12 cellular contexts compared by ENCODE assay signal in the genomic region with DNA sequence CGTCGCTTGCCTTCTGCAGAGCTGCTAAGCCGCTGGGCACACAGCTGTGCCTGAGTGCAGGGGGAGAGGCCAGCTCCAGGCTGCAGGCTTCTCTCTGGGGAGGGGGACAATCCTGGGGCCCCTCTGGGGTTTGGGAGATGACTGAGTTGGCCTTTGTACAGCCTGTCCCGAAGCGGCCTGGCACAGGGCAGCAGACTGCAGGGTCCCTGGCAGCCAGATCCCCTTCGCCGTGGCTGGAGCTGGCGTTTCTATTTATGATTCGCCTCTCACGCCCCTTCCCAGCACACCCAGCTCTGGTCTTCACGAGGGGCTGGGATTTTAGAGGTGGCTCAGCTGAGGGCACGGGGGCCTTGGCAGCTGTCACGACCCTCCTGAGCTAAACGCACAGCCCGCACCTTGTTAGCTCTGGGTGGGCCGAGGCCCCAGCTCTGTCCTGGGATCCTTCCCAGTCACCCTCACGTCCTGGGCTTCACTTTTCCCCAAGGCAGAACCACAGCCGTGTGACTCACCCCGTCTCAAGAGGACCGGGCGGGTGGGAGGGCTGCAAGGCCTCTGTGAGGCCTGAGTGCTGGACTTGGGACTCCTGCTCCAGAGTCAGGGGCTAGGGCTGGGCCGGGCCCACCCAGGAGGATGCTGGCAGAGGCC. TPM values are rescaled to one million over a fixed set of nuclear protein-coding genes. Genes with fewer than 3 reads are reported as not detected.
DNase-seq lines count a peak whose midpoint lies in the region; ATAC-seq and TF ChIP-seq lines count a peak whose summit lies in the region.
"Had no signal": no experiment of that assay in that cellular context is flagged by ENCODE, and none has a peak within 500 bp of the region (broad histone marks: within the 10 kb centered on the region; RNA-seq: fewer than 3 reads in every experiment).

No MANE protein-coding gene starts in this region.

- ATAC-seq in GM18907 (IDR thresholded peaks at IDR 0.05; ENCODE audit: unreplicated experiment) = no peak
- ATAC-seq in GM21390 (IDR thresholded peaks at IDR 0.05; ENCODE audit: unreplicated experiment) = no peak

- no peak overlapping the region for H2BK15ac ChIP-seq in mesendoderm (replicated peaks; ENCODE audit: low read depth)

- H3K27me3 ChIP-seq in mesendoderm (ENCODE audit: insufficient read depth, low read length, poor library complexity) = no peaks in the 10 kb centered on the region
- H3K27me3 ChIP-seq: ovary had no signal

- H4K8ac ChIP-seq in mesendoderm (ENCODE audit: low read depth, low read length) = no peak overlapping the region

- no peaks in the 10 kb centered on the region for H3K79me2 ChIP-seq in mesendoderm (ENCODE audit: control insufficient read depth, insufficient read depth, low read length)

- H3K27me3 Mint-ChIP-seq in osteocyte (ENCODE audit: unreplicated experiment) = no peaks in the 10 kb centered on the region

- H3K4me1 Mint-ChIP-seq in osteocyte (ENCODE audit: unreplicated experiment) = peaks cover 46% of the 10 kb centered on the region

- no peak overlapping the region for H3K23ac ChIP-seq in mesendoderm (ENCODE audit: low read length)

- no peak overlapping the region for H3K18ac ChIP-seq in mesendoderm (ENCODE audit: low read length)

- DNase-seq in AG20443 (ENCODE audit: low spot score) (peak; percentile 87), RPMI7951 (ENCODE audit: low read depth) (peak; percentile 88), fibroblast of mammary gland (ENCODE audit: low read depth) (peak; percentile 80), osteocyte (ENCODE audit: extremely low spot score, unreplicated experiment) (no peak), mesendoderm (no peak), 8988T (no peak)
- DNase-seq: activated CD8-positive, alpha-beta memory T cell treated with anti-CD3 and anti-CD28 coated beads, Interleukin-2, amount 50 U/mL, for 48 hours; erythroblast; NCI-H1694 treated with DMSO at 0.1 percent for 48 hours; ovary had no signal

- H3K4me3 ChIP-seq in fibroblast of mammary gland (ENCODE audit: control insufficient read depth, low read depth, low read length) = no peak overlapping the region
- H3K4me3 ChIP-seq in mesendoderm (ENCODE audit: low read length) = no peak overlapping the region
- H3K4me3 ChIP-seq: ovary had no signal

- no peak overlapping the region for H2BK120ac ChIP-seq in mesendoderm (ENCODE audit: low read depth, low read length)

- H3K4me3 Mint-ChIP-seq in osteocyte (ENCODE audit: unreplicated experiment) = no peak overlapping the region

- H3K36me3 Mint-ChIP-seq in osteocyte (ENCODE audit: unreplicated experiment) = peaks cover 2% of the 10 kb centered on the region

- no peaks in the 10 kb centered on the region for H3K36me3 ChIP-seq in mesendoderm (ENCODE audit: control insufficient read depth, insufficient read depth, low read length)
- H3K36me3 ChIP-seq: ovary had no signal

- no peak overlapping the region for H3K56ac ChIP-seq in mesendoderm (ENCODE audit: low read length)

- H2AK5ac ChIP-seq in mesendoderm (ENCODE audit: low read length) = no peak overlapping the region

- H4K5ac ChIP-seq in mesendoderm (ENCODE audit: low read length) = no peak overlapping the region

- no peak overlapping the region for H3K4me2 ChIP-seq in mesendoderm (ENCODE audit: low read length)

- TF ChIP-seq CTCF in fibroblast of mammary gland (conservative IDR thresholded peaks at IDR 0.05; ENCODE audit: control insufficient read depth, insufficient read depth, low read depth, low read length) = no peak
- TF ChIP-seq CTCF in osteocyte (IDR thresholded peaks at IDR 0.05) = no peak

- WGBS in mesendoderm (ENCODE audit: extremely low coverage, insufficient coverage, low lambda C conversion rate) = no CpG with 5 or more reads among the region's 22 CpGs

- H3K9ac ChIP-seq in mesendoderm (ENCODE audit: low read length) = no peak overlapping the region

- H3K79me1 ChIP-seq in mesendoderm (ENCODE audit: low read length) = peaks cover 2% of the 10 kb centered on the region

- H3K4me1 ChIP-seq in mesendoderm (ENCODE audit: control insufficient read depth, low read depth, low read length) = peaks cover 4% of the 10 kb centered on the region

- H3K4ac ChIP-seq in mesendoderm (ENCODE audit: low read depth, low read length) = no peak overlapping the region

- H3K27ac ChIP-seq in mesendoderm (ENCODE audit: low read depth, low read length) = no peak overlapping the region
- H3K27ac ChIP-seq: ovary had no signal

- peak overlapping the region; percentile 54 for H3K27ac Mint-ChIP-seq in osteocyte (ENCODE audit: unreplicated experiment)

- no peaks in the 10 kb centered on the region for H3K9me3 Mint-ChIP-seq in osteocyte (ENCODE audit: unreplicated experiment)

- H2BK5ac ChIP-seq in mesendoderm (ENCODE audit: low read length) = no peak overlapping the region

RNA-seq across cellular contexts. Expression of gene OSBPL5, which starts 18.4 kb away (rescaled TPM):
- total RNA-seq in RPMI7951 (2014; rRNA removed; shearing (Covaris generic)) = 21.1 and 25.2 TPM in 2 replicates
- total RNA-seq in osteocyte = 47.7 and 47.9 TPM in 2 replicates
- polyA plus RNA-seq in mesendoderm (2013, experiment 1 of 2) = 1.7 TPM
- 1.4 TPM for polyA plus RNA-seq in mesendoderm (2013, experiment 2 of 2)

Comparison
In these comparisons a context has a peak if more than half of its experiments do, and no peak if none do; other contexts are left out.
1. DNase-seq: peak in AG20443 (single experiment), RPMI7951 (single experiment) and fibroblast of mammary gland (single experiment); none in osteocyte (single experiment), mesendoderm (single experiment) and 8988T (single experiment).